Comparison of ENCODE assay signal across 8 cellular contexts in the genomic region with DNA sequence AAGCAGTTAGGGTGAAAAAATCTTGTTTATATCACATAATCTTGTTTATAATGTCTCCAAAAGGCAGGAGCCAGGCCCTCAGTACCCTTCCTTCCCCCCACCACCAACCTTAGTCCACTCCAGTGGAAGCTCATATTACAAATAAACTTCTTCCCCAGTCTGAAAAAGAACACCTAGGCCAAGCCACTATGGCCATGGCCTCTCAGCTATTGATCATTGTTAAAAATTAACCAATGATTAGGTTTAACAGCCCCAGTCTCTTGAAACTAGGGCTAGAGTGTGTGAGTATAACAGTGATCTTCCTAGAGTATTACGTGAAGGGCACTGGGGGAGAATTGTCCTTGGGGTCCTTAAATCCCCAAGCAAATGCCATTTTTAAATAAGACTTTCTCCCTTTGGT.
"Had no signal": no experiment of that assay in that cellular context is flagged by ENCODE, and none has a peak within 500 bp of the region (broad histone marks: within the 10 kb centered on the region; RNA-seq: fewer than 3 reads in every experiment).

No MANE protein-coding gene starts in this region.

- H3K4me3 ChIP-seq: GM12878 had no signal

- FAIRE-seq: G401.6, GM12878, GM12891, GM12892, GM18507, GM19239 had no signal

- ATAC-seq: GM12878 had no signal

- DNase-seq: GDM1, GF-D8 had no signal
